30 cellular contexts compared by ENCODE assay signal in the genomic region with DNA sequence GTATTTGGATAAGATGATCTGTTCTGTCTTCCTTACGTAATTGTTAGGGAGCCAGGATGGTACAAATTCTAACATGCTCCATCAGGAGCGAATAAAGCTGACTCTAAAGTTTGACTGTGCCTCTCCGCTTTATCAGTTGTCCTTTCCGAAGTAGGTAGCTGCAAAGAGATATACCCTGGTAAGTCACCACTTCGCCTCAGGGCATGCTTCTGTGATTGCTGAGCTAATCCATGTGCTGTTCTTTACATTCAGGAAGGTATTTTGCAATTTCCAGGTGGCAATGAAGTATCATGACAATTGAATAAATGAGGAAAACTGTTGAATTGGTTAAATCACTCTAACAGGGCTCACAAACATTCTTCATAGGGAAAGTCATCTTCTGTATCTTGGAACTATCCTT. TPM values are rescaled to one million over a fixed set of nuclear protein-coding genes. Genes with fewer than 3 reads are reported as not detected.
"Had no signal": no experiment of that assay in that cellular context is flagged by ENCODE, and none has a peak within 500 bp of the region (broad histone marks: within the 10 kb centered on the region; RNA-seq: fewer than 3 reads in every experiment).

No MANE protein-coding gene starts in this region.

- H3K4me3 Mint-ChIP-seq: activated CD4-positive, alpha-beta memory T cell treated with anti-CD3 and anti-CD28 coated beads, Interleukin-2, amount 10 ng/mL, durations not matched to agents 7 days and 5 days; activated CD4-positive, alpha-beta T cell treated with anti-CD3 and anti-CD28 coated beads, Interleukin-2, amount 10 ng/mL, durations not matched to agents 7 days and 5 days; activated naive CD4-positive, alpha-beta T cell treated with anti-CD3 and anti-CD28 coated beads for 36 hours; activated naive CD4-positive, alpha-beta T cell treated with anti-CD3 and anti-CD28 coated beads, Interleukin-2, amount 50 U/mL, for 24 hours; activated naive CD8-positive, alpha-beta T cell treated with anti-CD3 and anti-CD28 coated beads for 36 hours; activated naive CD8-positive, alpha-beta T cell treated with anti-CD3 and anti-CD28 coated beads, Interleukin-2, amount 50 U/mL, for 24 hours; activated T-cell treated with anti-CD3 and anti-CD28 coated beads, Interleukin-2, amount 50 U/mL, for 4 hours; activated T-helper 1 cell treated with anti-CD3 and anti-CD28 coated beads, Interleukin-12 subunit alpha, Interleukin-12 subunit beta, Interleukin-2, Interleukin-4 antibody, amounts not matched to agents 30 ng/mL and 10 ng/mL and 1 ng/mL, durations not matched to agents 14 hours and 24 hours and 36 hours; effector memory CD8-positive, alpha-beta T cell had no signal

- H3K9me3 ChIP-seq: adrenal gland, body of pancreas, gastrocnemius medialis, heart left ventricle had no signal

- H3K36me3 Mint-ChIP-seq: activated naive CD4-positive, alpha-beta T cell treated with anti-CD3 and anti-CD28 coated beads, Interleukin-2, amount 50 U/mL, for 24 hours; activated naive CD8-positive, alpha-beta T cell treated with anti-CD3 and anti-CD28 coated beads for 36 hours had no signal

- H3K27me3 ChIP-seq: adrenal gland, body of pancreas, gastrocnemius medialis, heart left ventricle had no signal

- H3K27ac ChIP-seq: adrenal gland, body of pancreas, gastrocnemius medialis, heart left ventricle had no signal

- H3K4me1 Mint-ChIP-seq: activated CD4-positive, alpha-beta memory T cell treated with anti-CD3 and anti-CD28 coated beads, Interleukin-2, amount 10 ng/mL, durations not matched to agents 7 days and 5 days; activated CD4-positive, alpha-beta T cell treated with anti-CD3 and anti-CD28 coated beads, Interleukin-2, amount 10 ng/mL, durations not matched to agents 7 days and 5 days; activated naive CD4-positive, alpha-beta T cell treated with anti-CD3 and anti-CD28 coated beads, Interleukin-2, amount 50 U/mL, for 24 hours; activated naive CD8-positive, alpha-beta T cell treated with anti-CD3 and anti-CD28 coated beads for 36 hours; activated naive CD8-positive, alpha-beta T cell treated with anti-CD3 and anti-CD28 coated beads, Interleukin-2, amount 50 U/mL, for 24 hours had no signal

- H3K9me3 Mint-ChIP-seq: activated CD4-positive, alpha-beta memory T cell treated with anti-CD3 and anti-CD28 coated beads, Interleukin-2, amount 10 ng/mL, durations not matched to agents 7 days and 5 days; activated CD4-positive, alpha-beta T cell treated with anti-CD3 and anti-CD28 coated beads, Interleukin-2, amount 10 ng/mL, durations not matched to agents 7 days and 5 days; activated naive CD4-positive, alpha-beta T cell treated with anti-CD3 and anti-CD28 coated beads for 36 hours; activated naive CD4-positive, alpha-beta T cell treated with anti-CD3 and anti-CD28 coated beads, Interleukin-2, amount 50 U/mL, for 24 hours; activated naive CD8-positive, alpha-beta T cell treated with anti-CD3 and anti-CD28 coated beads for 36 hours; activated naive CD8-positive, alpha-beta T cell treated with anti-CD3 and anti-CD28 coated beads, Interleukin-2, amount 50 U/mL, for 24 hours; activated T-cell treated with anti-CD3 and anti-CD28 coated beads, Interleukin-2, amount 50 U/mL, for 4 hours; activated T-helper 1 cell treated with anti-CD3 and anti-CD28 coated beads, Interleukin-12 subunit alpha, Interleukin-12 subunit beta, Interleukin-2, Interleukin-4 antibody, amounts not matched to agents 30 ng/mL and 10 ng/mL and 1 ng/mL, durations not matched to agents 14 hours and 24 hours and 36 hours; activated T-helper 2 cell treated with anti-CD3 and anti-CD28 coated beads, Interferon-gamma antibody, Interleukin-2, Interleukin-4, amounts not matched to agents 10 μg/mL and 5 μg/mL and 100 μg/mL, durations not matched to agents 14 hours and 24 hours and 36 hours; effector memory CD8-positive, alpha-beta T cell had no signal

- FAIRE-seq: colon had no signal

- H3K4me3 ChIP-seq: adrenal gland, body of pancreas, gastrocnemius medialis, heart left ventricle had no signal

- H3K36me3 ChIP-seq: adrenal gland, gastrocnemius medialis, heart left ventricle had no signal

- ATAC-seq: activated naive CD8-positive, alpha-beta T cell treated with anti-CD3 and anti-CD28 coated beads, Interleukin-2, amount 50 U/mL, for 24 hours; activated T-cell treated with anti-CD3 and anti-CD28 coated beads, Interleukin-2, amount 50 U/mL, for 4 hours; body of pancreas; effector memory CD8-positive, alpha-beta T cell; esophagus mucosa; gastrocnemius medialis had no signal

- H3K27me3 Mint-ChIP-seq: activated naive CD4-positive, alpha-beta T cell treated with anti-CD3 and anti-CD28 coated beads, Interleukin-2, amount 50 U/mL, for 24 hours; activated naive CD8-positive, alpha-beta T cell treated with anti-CD3 and anti-CD28 coated beads for 36 hours; effector memory CD8-positive, alpha-beta T cell had no signal

- H3K27ac Mint-ChIP-seq: activated CD4-positive, alpha-beta memory T cell treated with anti-CD3 and anti-CD28 coated beads, Interleukin-2, amount 10 ng/mL, durations not matched to agents 7 days and 5 days; activated CD4-positive, alpha-beta T cell treated with anti-CD3 and anti-CD28 coated beads, Interleukin-2, amount 10 ng/mL, durations not matched to agents 7 days and 5 days; activated naive CD4-positive, alpha-beta T cell treated with anti-CD3 and anti-CD28 coated beads for 36 hours; activated naive CD4-positive, alpha-beta T cell treated with anti-CD3 and anti-CD28 coated beads, Interleukin-2, amount 50 U/mL, for 24 hours; activated naive CD8-positive, alpha-beta T cell treated with anti-CD3 and anti-CD28 coated beads for 36 hours; activated naive CD8-positive, alpha-beta T cell treated with anti-CD3 and anti-CD28 coated beads, Interleukin-2, amount 50 U/mL, for 24 hours; activated T-helper 1 cell treated with anti-CD3 and anti-CD28 coated beads, Interleukin-12 subunit alpha, Interleukin-12 subunit beta, Interleukin-2, Interleukin-4 antibody, amounts not matched to agents 30 ng/mL and 10 ng/mL and 1 ng/mL, durations not matched to agents 14 hours and 24 hours and 36 hours; activated T-helper 2 cell treated with anti-CD3 and anti-CD28 coated beads, Interferon-gamma antibody, Interleukin-2, Interleukin-4, amounts not matched to agents 10 μg/mL and 5 μg/mL and 100 μg/mL, durations not matched to agents 14 hours and 24 hours and 36 hours; effector memory CD8-positive, alpha-beta T cell had no signal

- H3K4me1 ChIP-seq: adrenal gland, body of pancreas, gastrocnemius medialis had no signal

- DNase-seq: activated CD4-positive, alpha-beta memory T cell treated with anti-CD3 and anti-CD28 coated beads, Interleukin-2, amount 10 ng/mL, durations not matched to agents 7 days and 5 days; activated CD4-positive, alpha-beta T cell treated with anti-CD3 and anti-CD28 coated beads for 1 hour; activated CD4-positive, alpha-beta T cell treated with anti-CD3 and anti-CD28 coated beads for 4 hours; activated CD4-positive, alpha-beta T cell treated with anti-CD3 and anti-CD28 coated beads, Interleukin-2, amount 10 ng/mL, durations not matched to agents 7 days and 5 days; activated CD4-positive, alpha-beta T cell treated with anti-CD3 and anti-CD28 coated beads, Interleukin-2, amount 50 U/mL, for 4 hours; activated CD8-positive, alpha-beta memory T cell treated with anti-CD3 and anti-CD28 coated beads, Interleukin-2, amount 50 U/mL, for 48 hours; activated effector memory CD4-positive, alpha-beta T cell treated with anti-CD3 and anti-CD28 coated beads, Interleukin-2, amount 50 U/mL, for 16 hours; activated naive CD4-positive, alpha-beta T cell treated with anti-CD3 and anti-CD28 coated beads for 36 hours; activated naive CD8-positive, alpha-beta T cell treated with anti-CD3 and anti-CD28 coated beads for 36 hours; activated naive CD8-positive, alpha-beta T cell treated with anti-CD3 and anti-CD28 coated beads, Interleukin-2, amount 50 U/mL, for 24 hours; activated T-cell treated with anti-CD3 and anti-CD28 coated beads, Interleukin-2, amount 50 U/mL, for 4 hours; adrenal gland; amygdala; aorta; body of pancreas; caudate nucleus; cortex of kidney; dermis blood vessel endothelial cell; effector CD4-positive, alpha-beta T cell; effector memory CD8-positive, alpha-beta T cell; foreskin fibroblast; gastrocnemius medialis; glutamatergic neuron; heart left ventricle; T-helper 2 cell had no signal

RNA-seq across cellular contexts. Expression of gene KIT, which starts 38.9 kb away (rescaled TPM):
- total RNA-seq: activated naive CD4-positive, alpha-beta T cell treated with anti-CD3 and anti-CD28 coated beads for 36 hours had no signal
